Comparison of ENCODE assay signal across 11 cellular contexts in the genomic region with DNA sequence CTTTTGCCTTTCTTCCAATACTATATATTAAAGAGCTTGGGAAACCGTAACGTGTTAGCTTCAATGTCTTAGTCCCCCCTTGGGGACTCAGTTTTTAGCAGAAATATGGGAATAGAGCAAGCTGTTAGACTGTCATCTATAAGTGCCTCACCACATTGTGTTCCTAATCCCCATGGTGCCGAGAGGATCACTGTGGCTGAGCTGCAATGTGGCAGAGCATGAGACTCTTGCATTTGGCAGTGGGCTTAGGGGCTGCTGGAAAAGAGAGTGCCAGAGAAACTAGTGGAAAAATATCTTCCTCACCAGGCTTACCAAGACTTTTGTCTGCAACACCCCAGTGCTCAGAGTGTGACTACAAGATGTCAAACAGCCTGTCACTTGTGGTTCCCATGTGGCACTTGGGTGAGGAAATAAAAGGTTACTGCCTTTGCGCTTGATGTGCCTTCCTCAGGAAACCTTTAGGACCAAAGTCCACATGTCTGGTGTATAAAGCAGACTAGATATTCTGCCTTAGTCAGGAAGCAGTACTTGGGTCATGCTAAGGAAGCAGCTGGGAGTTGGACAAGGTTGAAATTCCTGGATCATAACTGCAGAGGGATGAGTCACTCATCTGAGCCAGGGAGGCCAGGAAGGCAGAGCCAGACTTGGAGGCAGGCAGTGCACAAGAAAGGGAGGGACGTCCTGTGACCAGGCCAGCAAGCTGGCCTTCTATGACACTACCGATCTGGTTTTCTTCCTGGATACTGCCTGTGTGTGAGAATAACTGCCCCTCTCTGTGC. TPM values are rescaled to one million over a fixed set of nuclear protein-coding genes. Genes with fewer than 3 reads are reported as not detected.
A peak's percentile ranks its signal among the peaks of the same experiment; 100 is the strongest.
DNase-seq lines count a peak whose midpoint lies in the region; TF ChIP-seq lines count a peak whose summit lies in the region.
"Had no signal": no experiment of that assay in that cellular context is flagged by ENCODE, and none has a peak within 500 bp of the region (broad histone marks: within the 10 kb centered on the region; RNA-seq: fewer than 3 reads in every experiment).

No MANE protein-coding gene starts in this region.

- peaks cover 3% of the 10 kb centered on the region for H3K9me3 Mint-ChIP-seq in Calu3 (ENCODE audit: low read depth, unreplicated experiment)
- no peaks in the 10 kb centered on the region for H3K9me3 Mint-ChIP-seq in T-helper 2 cell treated with Interferon-gamma antibody and Interleukin-4, amounts not matched to agents 5 μg/mL and 100 μg/mL, for 36 hours
- peaks cover 21% of the 10 kb centered on the region for H3K9me3 Mint-ChIP-seq in progenitor cell of endocrine pancreas (ENCODE audit: low read depth)
- no peaks in the 10 kb centered on the region for H3K9me3 Mint-ChIP-seq in activated T-helper 1 cell treated with anti-CD3 and anti-CD28 coated beads, Interleukin-12 subunit alpha, Interleukin-12 subunit beta, Interleukin-2, Interleukin-4 antibody, amounts not matched to agents 30 ng/mL and 10 ng/mL and 1 ng/mL, durations not matched to agents 14 hours and 24 hours and 36 hours

- H3K36me3 Mint-ChIP-seq in Calu3 (ENCODE audit: insufficient read depth, unreplicated experiment) (no peaks in the 10 kb centered on the region), progenitor cell of endocrine pancreas (ENCODE audit: insufficient read depth) (no peaks in the 10 kb centered on the region)
- no peaks in the 10 kb centered on the region for H3K36me3 Mint-ChIP-seq in T-helper 2 cell treated with Interferon-gamma antibody and Interleukin-4, amounts not matched to agents 5 μg/mL and 100 μg/mL, for 36 hours (ENCODE audit: low read depth)
- no peaks in the 10 kb centered on the region for H3K36me3 Mint-ChIP-seq in activated T-helper 1 cell treated with anti-CD3 and anti-CD28 coated beads, Interleukin-12 subunit alpha, Interleukin-12 subunit beta, Interleukin-2, Interleukin-4 antibody, amounts not matched to agents 30 ng/mL and 10 ng/mL and 1 ng/mL, durations not matched to agents 14 hours and 24 hours and 36 hours (ENCODE audit: low read depth)
- H3K36me3 Mint-ChIP-seq: natural killer cell had no signal

- H3K4me1 Mint-ChIP-seq in Calu3 (ENCODE audit: low read depth, unreplicated experiment): peaks cover 8% of the 10 kb centered on the region
- H3K4me1 Mint-ChIP-seq in T-helper 2 cell treated with Interferon-gamma antibody and Interleukin-4, amounts not matched to agents 5 μg/mL and 100 μg/mL, for 36 hours (ENCODE audit: low read depth): no peaks in the 10 kb centered on the region
- H3K4me1 Mint-ChIP-seq in progenitor cell of endocrine pancreas (ENCODE audit: low read depth): no peaks in the 10 kb centered on the region
- H3K4me1 Mint-ChIP-seq in activated T-helper 1 cell treated with anti-CD3 and anti-CD28 coated beads, Interleukin-12 subunit alpha, Interleukin-12 subunit beta, Interleukin-2, Interleukin-4 antibody, amounts not matched to agents 30 ng/mL and 10 ng/mL and 1 ng/mL, durations not matched to agents 14 hours and 24 hours and 36 hours (ENCODE audit: low read depth): no peaks in the 10 kb centered on the region
- H3K4me1 Mint-ChIP-seq: natural killer cell had no signal

- peak overlapping the region; percentile 50 for H3K27ac ChIP-seq in SJCRH30

- intact Hi-C loops in Calu3 (cut with micrococcal nuclease; ENCODE audit: unreplicated experiment): no loop called here
- intact Hi-C loops in activated T-helper 1 cell treated with anti-CD3 and anti-CD28 coated beads, Interleukin-12 subunit alpha, Interleukin-12 subunit beta, Interleukin-2, Interleukin-4 antibody, amounts not matched to agents 30 ng/mL and 10 ng/mL and 1 ng/mL, durations not matched to agents 14 hours and 24 hours and 36 hours (cut with micrococcal nuclease): no loop called here

- H3K4me3 ChIP-seq in SJCRH30 (no peak overlapping the region), fibroblast of pulmonary artery (replicated peaks; ENCODE audit: low read depth, low read length) (no peak overlapping the region)

- DNase-seq in Calu3 (peak; percentile 37), SJCRH30 (peak; percentile 42 to 53), fibroblast of pulmonary artery (ENCODE audit: low read depth) (peak; percentile 87), pons (ENCODE audit: low spot score) (peak; percentile 1), T-helper 2 cell (no peak), progenitor cell of endocrine pancreas (ENCODE audit: low spot score, unreplicated experiment) (no peak)
- DNase-seq in T-helper 2 cell treated with Interferon-gamma antibody and Interleukin-4, amounts not matched to agents 5 μg/mL and 100 μg/mL, for 36 hours (ENCODE audit: low spot score): no peak
- no peak for DNase-seq in activated T-helper 1 cell treated with anti-CD3 and anti-CD28 coated beads, Interleukin-12 subunit alpha, Interleukin-12 subunit beta, Interleukin-2, Interleukin-4 antibody, amounts not matched to agents 30 ng/mL and 10 ng/mL and 1 ng/mL, durations not matched to agents 14 hours and 24 hours and 36 hours (ENCODE audit: low spot score)
- DNase-seq: effector CD8-positive, alpha-beta T cell; natural killer cell; NCI-H526 treated with DMSO at 0.1 percent for 48 hours had no signal

- H3K27me3 ChIP-seq in SJCRH30: no peaks in the 10 kb centered on the region

- no peak for TF ChIP-seq CTCF in Calu3 (IDR thresholded peaks at IDR 0.05; ENCODE audit: unreplicated experiment)
- no peak for TF ChIP-seq CTCF in fibroblast of pulmonary artery (IDR thresholded peaks at IDR 0.05; ENCODE audit: low read length, missing control alignments)
- no peak for TF ChIP-seq CTCF in progenitor cell of endocrine pancreas (IDR thresholded peaks at IDR 0.05; ENCODE audit: unreplicated experiment)

- no peaks in the 10 kb centered on the region; the same call in 1 of the 2 replicates for H3K4me1 ChIP-seq in SJCRH30

- H3K9me3 ChIP-seq in SJCRH30 (replicated peaks): no peaks in the 10 kb centered on the region

- H3K4me3 Mint-ChIP-seq in Calu3 (ENCODE audit: low read depth, unreplicated experiment): no peak overlapping the region
- no peak overlapping the region for H3K4me3 Mint-ChIP-seq in T-helper 2 cell treated with Interferon-gamma antibody and Interleukin-4, amounts not matched to agents 5 μg/mL and 100 μg/mL, for 36 hours
- no peak overlapping the region for H3K4me3 Mint-ChIP-seq in progenitor cell of endocrine pancreas (ENCODE audit: low read depth)
- no peak overlapping the region for H3K4me3 Mint-ChIP-seq in activated T-helper 1 cell treated with anti-CD3 and anti-CD28 coated beads, Interleukin-12 subunit alpha, Interleukin-12 subunit beta, Interleukin-2, Interleukin-4 antibody, amounts not matched to agents 30 ng/mL and 10 ng/mL and 1 ng/mL, durations not matched to agents 14 hours and 24 hours and 36 hours
- H3K4me3 Mint-ChIP-seq: natural killer cell had no signal

- H3K27me3 Mint-ChIP-seq in Calu3 (ENCODE audit: unreplicated experiment) (no peaks in the 10 kb centered on the region), progenitor cell of endocrine pancreas (no peaks in the 10 kb centered on the region)
- H3K27me3 Mint-ChIP-seq in T-helper 2 cell treated with Interferon-gamma antibody and Interleukin-4, amounts not matched to agents 5 μg/mL and 100 μg/mL, for 36 hours (ENCODE audit: low read depth): no peaks in the 10 kb centered on the region
- H3K27me3 Mint-ChIP-seq in activated T-helper 1 cell treated with anti-CD3 and anti-CD28 coated beads, Interleukin-12 subunit alpha, Interleukin-12 subunit beta, Interleukin-2, Interleukin-4 antibody, amounts not matched to agents 30 ng/mL and 10 ng/mL and 1 ng/mL, durations not matched to agents 14 hours and 24 hours and 36 hours (ENCODE audit: insufficient read depth): no peaks in the 10 kb centered on the region

- H3K36me3 ChIP-seq in SJCRH30: no peaks in the 10 kb centered on the region

- BruUV-seq in Calu3 (replicated peaks; lab: Mats Ljungman, UMichigan): no TSS peak

- H3K27ac Mint-ChIP-seq in Calu3 (ENCODE audit: unreplicated experiment): peak overlapping the region; percentile 30
- no peak overlapping the region for H3K27ac Mint-ChIP-seq in T-helper 2 cell treated with Interferon-gamma antibody and Interleukin-4, amounts not matched to agents 5 μg/mL and 100 μg/mL, for 36 hours
- H3K27ac Mint-ChIP-seq in progenitor cell of endocrine pancreas: no peak overlapping the region
- no peak overlapping the region for H3K27ac Mint-ChIP-seq in activated T-helper 1 cell treated with anti-CD3 and anti-CD28 coated beads, Interleukin-12 subunit alpha, Interleukin-12 subunit beta, Interleukin-2, Interleukin-4 antibody, amounts not matched to agents 30 ng/mL and 10 ng/mL and 1 ng/mL, durations not matched to agents 14 hours and 24 hours and 36 hours
- H3K27ac Mint-ChIP-seq: natural killer cell had no signal

- CTCF ChIA-PET in Calu3 (lab: Charles Lee): interaction anchor here (0.7 kb wide), 3 partner anchors 35 to 68 kb away, joined by 3 to 4 read pairs (median 3); no protein-coding TSS in a partner anchor

RNA-seq across cellular contexts. Expression of a gene that starts 9.7 kb away (rescaled TPM):
- total RNA-seq in Calu3 (2022) (not detected in 2 replicates), progenitor cell of endocrine pancreas (not detected in 2 replicates)
- not detected in 2 replicates for total RNA-seq in SJCRH30 (2014; rRNA removed; shearing (Covaris generic))
- total RNA-seq in activated T-helper 1 cell treated with anti-CD3 and anti-CD28 coated beads, Interleukin-12 subunit alpha, Interleukin-12 subunit beta, Interleukin-2, Interleukin-4 antibody, amounts not matched to agents 30 ng/mL and 10 ng/mL and 1 ng/mL, durations not matched to agents 14 hours and 24 hours and 36 hours: not detected in 2 replicates
- total RNA-seq: natural killer cell had no signal

Comparison
In these comparisons a context has a peak if more than half of its experiments do, and no peak if none do; other contexts are left out.
1. DNase-seq: peak in Calu3 (single experiment), SJCRH30 (2 of 2), fibroblast of pulmonary artery (single experiment) and pons (single experiment); none in T-helper 2 cell (0 of 5), T-helper 2 cell treated with Interferon-gamma antibody and Interleukin-4, amounts not matched to agents 5 μg/mL and 100 μg/mL, for 36 hours (single experiment), progenitor cell of endocrine pancreas (single experiment) and activated T-helper 1 cell treated with anti-CD3 and anti-CD28 coated beads, Interleukin-12 subunit alpha, Interleukin-12 subunit beta, Interleukin-2, Interleukin-4 antibody, amounts not matched to agents 30 ng/mL and 10 ng/mL and 1 ng/mL, durations not matched to agents 14 hours and 24 hours and 36 hours (single experiment).